8 cellular contexts compared by ENCODE assay signal in the genomic region with DNA sequence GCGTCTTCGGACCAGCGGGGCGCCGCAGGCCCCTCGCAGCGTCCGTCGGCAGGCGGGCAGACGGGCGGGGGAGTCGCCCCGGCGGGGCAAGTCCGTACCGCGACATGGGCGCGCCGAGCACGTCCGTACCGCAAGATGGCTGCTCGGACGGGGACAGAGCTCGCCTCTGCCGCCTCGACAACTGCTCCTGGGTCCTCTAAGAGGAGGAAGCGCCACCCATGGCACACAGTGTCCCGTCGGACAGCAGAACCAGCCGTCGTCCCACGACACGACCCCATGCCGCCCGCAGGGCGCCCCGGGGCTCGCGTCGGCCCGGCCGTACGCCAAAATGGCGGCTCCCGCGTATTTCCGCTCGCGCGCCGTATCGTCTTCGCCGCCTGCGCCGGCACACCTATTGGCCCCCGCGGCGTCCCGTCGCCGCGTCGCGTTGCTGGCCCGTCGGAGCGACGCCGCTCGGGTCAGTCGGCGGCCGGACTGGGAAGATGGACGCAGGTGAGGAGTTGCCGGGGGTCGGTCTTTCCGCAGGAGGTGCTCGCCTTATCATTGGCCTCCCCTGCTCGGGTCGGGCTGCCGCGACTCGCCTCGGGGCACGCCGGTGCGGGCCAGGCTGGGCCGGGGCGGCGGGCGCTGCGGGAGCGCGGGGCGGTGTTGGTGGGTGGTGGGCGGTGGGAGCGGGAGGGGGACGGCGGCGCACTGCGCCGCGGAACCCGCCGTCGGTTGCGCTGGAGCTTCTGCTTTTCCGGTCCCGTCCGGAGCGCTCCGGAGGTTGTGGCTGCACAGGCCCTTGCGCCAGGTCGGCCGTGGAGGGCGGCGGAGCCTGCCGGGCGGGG. TPM values are rescaled to one million over a fixed set of nuclear protein-coding genes. Genes with fewer than 3 reads are reported as not detected.
A peak's percentile ranks its signal among the peaks of the same experiment; 100 is the strongest.
DNase-seq lines count a peak whose midpoint lies in the region; ATAC-seq and TF ChIP-seq lines count a peak whose summit lies in the region.

A gene (plus strand): TSS at position 461 of the 830 bp plus-strand sequence. CDS start 22 bp downstream, at position 483.

- no peak for TF ChIP-seq CTCF in Panc1 (IDR thresholded peaks at IDR 0.05)
- no peak for TF ChIP-seq CTCF in esophagus muscularis mucosa (IDR thresholded peaks at IDR 0.05)

- no peak for TF ChIP-seq EP300 in esophagus muscularis mucosa (IDR thresholded peaks at IDR 0.05)

- intact Hi-C loops in Panc1 (cut with micrococcal nuclease; ENCODE audit: unreplicated experiment) (no loop called here), esophagus muscularis mucosa (cut with DNase I) (loop anchor here (5.0 kb wide), 1 partner anchor 45 kb away; no protein-coding TSS in a partner anchor)

- in situ Hi-C loops in Panc1 (cut with HindIII; ENCODE audit: low pct_unique_long_range_greater_than_20kb, low sequenced_read_pairs): no loop called here

- H3K27ac ChIP-seq in Panc1 (ENCODE audit: low read length): peak within 1 kb of the TSS; percentile 92
- peak within 1 kb of the TSS; percentile 96 to 99 (median 98) for H3K27ac ChIP-seq in esophagus muscularis mucosa (replicated peaks in 1 of 4)
- peak within 1 kb of the TSS; percentile 92 for H3K27ac ChIP-seq in muscle layer of duodenum (ENCODE audit: low read length)

- H3K27me3 ChIP-seq in Panc1 (ENCODE audit: control insufficient read depth, insufficient read depth, low read length) (no peaks in the 10 kb centered on the region), esophagus muscularis mucosa (no peaks in the 10 kb centered on the region), muscle layer of duodenum (ENCODE audit: low read depth, low read length) (no peaks in the 10 kb centered on the region)

- CTCF ChIA-PET in Panc1 (lab: Charles Lee): no interaction called here

- TF ChIP-seq POLR2A in esophagus muscularis mucosa (IDR thresholded peaks at IDR 0.05; ENCODE audit: low read depth): no peak

- DNase-seq in DMS114 treated with DMSO at 0.1 percent for 48 hours (lab: John Stamatoyannopoulos, UW; ENCODE audit: unreplicated experiment): peak; percentile 46
- DNase-seq in HuH-7.5 (ENCODE audit: low spot score): peak; percentile 95
- DNase-seq in Panc1 (ENCODE audit: low read depth, low spot score): peak; percentile 58
- DNase-seq in activated T-cell treated with anti-CD3 and anti-CD28 coated beads, Interleukin-2, amount 50 U/mL, for 48 hours: peak; percentile 84 to 89
- DNase-seq in esophagus muscularis mucosa (ENCODE audit: extremely low spot score): peak; percentile 95
- DNase-seq in stimulated activated CD8-positive, alpha-beta memory T cell treated with anti-CD3 and anti-CD28 coated beads, Interleukin-7, amount 100 ng/mL, for 48 hours (ENCODE audit: extremely low read depth in 1 of 2, low read depth in 1 of 2): peak; percentile 58 to 64

- no TSS peak for BruUV-seq in Panc1 (replicated peaks; lab: Mats Ljungman, UMichigan)

- POLR2A ChIA-PET in Panc1 (lab: Charles Lee): interaction anchor here (0.6 to 1.1 kb wide), 2 partner anchors 24 to 549 kb away, joined by 3 to 7 read pairs; no protein-coding TSS in a partner anchor

- H3K4me3 ChIP-seq in Panc1 (ENCODE audit: low read depth in 2 of 2, low read length in 2 of 2): peak within 1 kb of the TSS; percentile 65 to 82
- peak within 1 kb of the TSS; percentile 89 to 99 (median 94) for H3K4me3 ChIP-seq in esophagus muscularis mucosa
- peak within 1 kb of the TSS; percentile 68 to 86 for H3K4me3 ChIP-seq in muscle layer of duodenum (ENCODE audit: low read depth in 1 of 2, low read length in 2 of 2)

- 0% methylated on average over 6 of the region's 123 CpGs for WGBS in esophagus muscularis mucosa

- ATAC-seq in GM21515 (IDR thresholded peaks at IDR 0.05; ENCODE audit: unreplicated experiment) (peak; percentile 52), Panc1 (peak; percentile 89)

- H3K4me1 ChIP-seq in Panc1 (ENCODE audit: control insufficient read depth, insufficient read depth, low read length) (peaks cover 11% of the 10 kb centered on the region), esophagus muscularis mucosa (peaks cover 47 to 77% (median 63%) of the 10 kb centered on the region in 4 donors), muscle layer of duodenum (ENCODE audit: control insufficient read depth in 1 of 2, insufficient read depth in 2 of 2, low read length in 2 of 2) (peaks cover 9 to 57% of the 10 kb centered on the region in 2 donors)

- peaks cover 3% of the 10 kb centered on the region; the same call in 1 of the 2 replicates for H3K36me3 ChIP-seq in Panc1 (ENCODE audit: control insufficient read depth, insufficient read depth, low read length)
- peaks cover 15 to 26% (median 20%) of the 10 kb centered on the region in 4 donors for H3K36me3 ChIP-seq in esophagus muscularis mucosa
- peaks cover 11 to 15% of the 10 kb centered on the region in 2 donors for H3K36me3 ChIP-seq in muscle layer of duodenum (ENCODE audit: control insufficient read depth in 1 of 2, insufficient read depth in 2 of 2, low read length in 2 of 2)

- H3K9me3 ChIP-seq in Panc1 (ENCODE audit: control insufficient read depth, insufficient read depth, low read depth, low read length): peaks cover 5% of the 10 kb centered on the region; the same call in 1 of the 2 replicates
- H3K9me3 ChIP-seq in esophagus muscularis mucosa: no peaks in the 10 kb centered on the region
- no peaks in the 10 kb centered on the region for H3K9me3 ChIP-seq in muscle layer of duodenum (ENCODE audit: control insufficient read depth in 1 of 2, low read length in 2 of 2)

RNA-seq across cellular contexts. Expression of the gene that starts here (rescaled TPM):
- 84.2 TPM for total RNA-seq in Panc1 (2021; ENCODE audit: unreplicated experiment)
- 106 TPM for polyA plus RNA-seq in Panc1 (2012; ENCODE audit: insufficient read length)
- 10 to 100 TPM; 39.1 to 76.0 (median 55.3) TPM for total RNA-seq in esophagus muscularis mucosa

Comparison
In these comparisons a context has a peak if more than half of its experiments do, and no peak if none do; other contexts are left out.
1. Peak in every context shown above with its lines: DNase-seq, ATAC-seq, H3K4me3 ChIP-seq and H3K27ac ChIP-seq.